Comparison of ENCODE assay signal across 20 cellular contexts in the genomic region with DNA sequence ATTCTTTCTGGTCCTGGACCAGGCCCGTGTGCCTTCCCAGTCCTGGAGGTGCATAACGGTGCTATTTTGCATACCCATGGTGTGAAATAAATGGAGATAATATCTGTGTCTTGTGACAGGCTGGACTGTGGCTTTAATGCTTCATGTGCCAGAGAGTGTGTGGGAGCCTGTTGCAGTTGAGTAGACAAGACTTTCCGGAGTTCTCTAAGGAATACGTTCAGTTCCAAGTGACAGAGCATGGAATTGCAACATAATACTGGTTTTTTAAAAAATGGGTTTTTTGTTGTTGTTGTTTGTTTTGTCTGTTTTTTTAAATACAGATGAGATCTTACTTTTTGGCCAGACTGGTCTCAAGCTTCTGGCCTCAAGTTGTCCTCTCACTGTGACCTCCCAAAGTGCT.
"Had no signal": no experiment of that assay in that cellular context is flagged by ENCODE, and none has a peak within 500 bp of the region (broad histone marks: within the 10 kb centered on the region; RNA-seq: fewer than 3 reads in every experiment).

No MANE protein-coding gene starts in this region.

- H3K27me3 ChIP-seq: colonic mucosa, esophagus squamous epithelium, hepatocyte, neural progenitor cell, ovary, suprapubic skin, tibial artery, upper lobe of right lung, vagina had no signal

- H3K4me2 ChIP-seq: hepatocyte, neural progenitor cell, smooth muscle cell had no signal

- H3K36me3 ChIP-seq: colonic mucosa, esophagus squamous epithelium, neural progenitor cell, ovary, suprapubic skin, tibial artery, upper lobe of right lung, vagina had no signal

- ATAC-seq: left lobe of liver; mucosa of descending colon; naive thymus-derived CD8-positive, alpha-beta T cell; right cardiac atrium; upper lobe of right lung had no signal

- H3K4me3 ChIP-seq: colonic mucosa, esophagus squamous epithelium, hepatocyte, mucosa of descending colon, neural progenitor cell, ovary, smooth muscle cell, suprapubic skin, tibial artery, upper lobe of right lung, vagina had no signal

- H2AFZ ChIP-seq: hepatocyte, neural progenitor cell had no signal

- H3K79me2 ChIP-seq: hepatocyte had no signal

- H3K9me3 ChIP-seq: colonic mucosa, esophagus squamous epithelium, mucosa of descending colon, ovary, suprapubic skin, tibial artery, upper lobe of right lung, vagina had no signal

- H3K27ac ChIP-seq: colonic mucosa, esophagus squamous epithelium, hepatocyte, neural progenitor cell, ovary, suprapubic skin, tibial artery, upper lobe of right lung, vagina had no signal

- DNase-seq: colonic mucosa; dermis blood vessel endothelial cell; esophagus squamous epithelium; foreskin melanocyte; head of caudate nucleus; mucosa of descending colon; naive thymus-derived CD8-positive, alpha-beta T cell; nucleus accumbens; ovary; right cardiac atrium; stimulated activated CD4-positive, alpha-beta T cell treated with anti-CD3 and anti-CD28 coated beads, Interleukin-2, amount 100 ng/mL, for 48 hours; stimulated activated naive CD4-positive, alpha-beta T cell treated with Interleukin-2 at 50 U/mL for 16 hours; tibial artery; upper lobe of right lung had no signal

- H3K9ac ChIP-seq: neural progenitor cell had no signal

- H3K4me1 ChIP-seq: colonic mucosa, esophagus squamous epithelium, neural progenitor cell, suprapubic skin, tibial artery, upper lobe of right lung, vagina had no signal
